ENCODE assay signal across 8 cellular contexts in genomic region chr1:235012436-235013210, GRCh38.
DNase-seq lines count a peak whose midpoint lies in the region; ATAC-seq and TF ChIP-seq lines count a peak whose summit lies in the region.

No MANE protein-coding gene starts in this region.

- peak overlapping the region; percentile 93 for H3K27ac Mint-ChIP-seq in activated naive CD8-positive, alpha-beta T cell treated with anti-CD3 and anti-CD28 coated beads, Interleukin-2, amount 10 ng/mL, durations not matched to agents 7 days and 5 days

- H3K27me3 ChIP-seq in left lung (no peaks in the 10 kb centered on the region), thymus (ENCODE audit: control insufficient read depth, insufficient read depth) (no peaks in the 10 kb centered on the region)

- 43% methylated on average over 10 of the region's 10 CpGs for WGBS in thymus

- no peak for ATAC-seq in activated naive CD8-positive, alpha-beta T cell treated with anti-CD3 and anti-CD28 coated beads, Interleukin-2, amount 10 ng/mL, durations not matched to agents 7 days and 5 days (ENCODE audit: low read depth)
- ATAC-seq in left lung, result peak; percentile 18
- no peak for ATAC-seq in GM21360 (IDR thresholded peaks at IDR 0.05; ENCODE audit: unreplicated experiment)
- ATAC-seq in HG03039 (IDR thresholded peaks at IDR 0.05; ENCODE audit: unreplicated experiment), result no peak

- peaks cover 0 to 35% of the 10 kb centered on the region in 2 donors for H3K4me1 ChIP-seq in left lung
- H3K4me1 ChIP-seq in thymus (ENCODE audit: control insufficient read depth, insufficient read depth, low read length), result peaks cover 20% of the 10 kb centered on the region

- peak overlapping the region; percentile 64 for H3K4me3 Mint-ChIP-seq in activated naive CD8-positive, alpha-beta T cell treated with anti-CD3 and anti-CD28 coated beads, Interleukin-2, amount 10 ng/mL, durations not matched to agents 7 days and 5 days

- DNase-seq in activated CD8-positive, alpha-beta memory T cell treated with anti-CD3 and anti-CD28 coated beads, Interleukin-2, amount 50 U/mL, for 48 hours, result peak; percentile 63
- DNase-seq in activated CD8-positive, alpha-beta memory T cell treated with anti-CD3 and anti-CD28 coated beads for 24 hours, result no peak
- DNase-seq in activated naive CD8-positive, alpha-beta T cell treated with anti-CD3 and anti-CD28 coated beads, Interleukin-2, amount 10 ng/mL, durations not matched to agents 7 days and 5 days, result no peak
- DNase-seq in left lung (no peak), NCI-H1417 (lab: John Stamatoyannopoulos, UW) (no peak)

- H3K36me3 ChIP-seq in left lung (no peaks in the 10 kb centered on the region), thymus (ENCODE audit: control insufficient read depth, insufficient read depth) (no peaks in the 10 kb centered on the region)

- peaks cover 64% of the 10 kb centered on the region for H3K4me1 Mint-ChIP-seq in activated naive CD8-positive, alpha-beta T cell treated with anti-CD3 and anti-CD28 coated beads, Interleukin-2, amount 10 ng/mL, durations not matched to agents 7 days and 5 days

- H3K27ac ChIP-seq in left lung (peak overlapping the region; percentile 71 to 86), thymus (ENCODE audit: low read depth) (peak overlapping the region; percentile 93)

- peaks cover 3% of the 10 kb centered on the region for H3K9me3 Mint-ChIP-seq in activated naive CD8-positive, alpha-beta T cell treated with anti-CD3 and anti-CD28 coated beads, Interleukin-2, amount 10 ng/mL, durations not matched to agents 7 days and 5 days

- no peaks in the 10 kb centered on the region for H3K27me3 Mint-ChIP-seq in activated naive CD8-positive, alpha-beta T cell treated with anti-CD3 and anti-CD28 coated beads, Interleukin-2, amount 10 ng/mL, durations not matched to agents 7 days and 5 days

- H3K9me3 ChIP-seq in left lung, result peaks cover 0 to 3% of the 10 kb centered on the region in 2 donors
- no peaks in the 10 kb centered on the region for H3K9me3 ChIP-seq in thymus (ENCODE audit: control insufficient read depth)

- POLR2A ChIA-PET in activated naive CD8-positive, alpha-beta T cell treated with anti-CD3 and anti-CD28 coated beads, Interleukin-2, amount 10 ng/mL, durations not matched to agents 7 days and 5 days (lab: Charles Lee), result interaction anchor here (0.9 to 1.8 kb wide), 19 partner anchors 10 to 412 kb away, joined by 3 to 25 read pairs (median 6); partner anchors contain the start of gene IRF2BP2

- intact Hi-C loops in left lung (cut with DNase I), result no loop called here

- no peak for TF ChIP-seq CTCF in left lung (IDR thresholded peaks at IDR 0.05)

- peaks cover 25% of the 10 kb centered on the region for H3K36me3 Mint-ChIP-seq in activated naive CD8-positive, alpha-beta T cell treated with anti-CD3 and anti-CD28 coated beads, Interleukin-2, amount 10 ng/mL, durations not matched to agents 7 days and 5 days

- H3K4me3 ChIP-seq in left lung, result no peak overlapping the region
- no peak overlapping the region for H3K4me3 ChIP-seq in thymus (ENCODE audit: low read length)
